Comparison of ENCODE assay signal across 9 cellular contexts in the genomic region with DNA sequence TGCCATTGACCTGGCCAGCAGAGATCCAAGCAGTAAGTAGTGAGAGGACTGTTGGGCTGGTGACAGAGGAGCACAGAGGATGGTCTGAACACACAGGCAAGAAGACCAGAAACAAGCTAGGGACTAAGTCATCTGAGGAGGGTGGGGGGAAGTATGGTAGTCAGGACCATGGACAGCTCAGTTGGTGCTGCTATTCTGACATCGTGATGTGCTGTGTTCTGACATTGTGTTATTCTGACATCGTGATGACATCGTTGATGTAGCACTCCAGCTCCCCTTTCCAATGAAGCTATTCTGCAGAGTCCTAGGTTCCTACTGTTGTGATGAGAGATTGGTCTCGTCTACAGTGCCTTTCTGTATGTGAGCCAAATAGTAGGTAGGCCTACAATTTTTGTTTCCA. TPM values are rescaled to one million over a fixed set of nuclear protein-coding genes. Genes with fewer than 3 reads are reported as not detected.
DNase-seq lines count a peak whose midpoint lies in the region; ATAC-seq and TF ChIP-seq lines count a peak whose summit lies in the region.
"Had no signal": no experiment of that assay in that cellular context is flagged by ENCODE, and none has a peak within 500 bp of the region (broad histone marks: within the 10 kb centered on the region; RNA-seq: fewer than 3 reads in every experiment).

No MANE protein-coding gene starts in this region.

- H3K4me1 ChIP-seq in iPS DF 6.9 (ENCODE audit: control insufficient read depth, insufficient read depth, low read length) = no peaks in the 10 kb centered on the region

- no CpG with 5 or more reads among the region's 4 CpGs for WGBS in iPS DF 6.9 (ENCODE audit: insufficient coverage, insufficient read length)

- H3K36me3 ChIP-seq in iPS DF 6.9 (ENCODE audit: control insufficient read depth, insufficient read depth, low read length) = no peaks in the 10 kb centered on the region

- no peak overlapping the region for H3K4me3 Mint-ChIP-seq in activated naive CD4-positive, alpha-beta T cell treated with anti-CD3 and anti-CD28 coated beads, Interleukin-2, amount 10 ng/mL, durations not matched to agents 7 days and 5 days
- H3K4me3 Mint-ChIP-seq: stimulated activated naive B cell treated with anti-CD40 and anti-IgM and Interleukin-4, amounts not matched to agents 10 μg/mL and 1 μg/mL and 100 μg/mL, for 72 hours had no signal

- DNase-seq in SIG-M5 treated with dmso at 0.1 percent for 504 hours (lab: John Stamatoyannopoulos, UW; ENCODE audit: unreplicated experiment) (peak; percentile 73), SIG-M5 (lab: John Stamatoyannopoulos, UW) (no peak), iPS DF 6.9 (ENCODE audit: low read depth, low spot score) (peak; percentile 70)
- peak; percentile 79 for DNase-seq in activated naive CD4-positive, alpha-beta T cell treated with anti-CD3 and anti-CD28 coated beads, Interleukin-2, amount 10 ng/mL, durations not matched to agents 7 days and 5 days
- DNase-seq in stimulated activated CD4-positive, alpha-beta T cell treated with anti-CD3 and anti-CD28 coated beads, TNF-alpha, amount 100 ng/mL, for 1 hour (ENCODE audit: low read depth in 3 of 3, low spot score in 1 of 3) = peak in 2 of 3 donors; percentile 2 to 6
- DNase-seq: stimulated activated naive B cell treated with anti-CD40 and anti-IgM and Interleukin-4, amounts not matched to agents 10 μg/mL and 1 μg/mL and 100 μg/mL, for 72 hours had no signal

- H3K9me3 ChIP-seq in iPS DF 6.9 (ENCODE audit: control insufficient read depth, insufficient read depth, low read length) = no peaks in the 10 kb centered on the region

- CTCF ChIA-PET in activated naive CD4-positive, alpha-beta T cell treated with anti-CD3 and anti-CD28 coated beads, Interleukin-2, amount 10 ng/mL, durations not matched to agents 7 days and 5 days (lab: Charles Lee) = no interaction called here

- H3K4me3 ChIP-seq in iPS DF 6.9 (ENCODE audit: low read length) = no peak overlapping the region

- no peaks in the 10 kb centered on the region for H3K27me3 ChIP-seq in iPS DF 6.9 (ENCODE audit: control insufficient read depth, insufficient read depth, low read length)

- H3K27ac Mint-ChIP-seq in activated naive CD4-positive, alpha-beta T cell treated with anti-CD3 and anti-CD28 coated beads, Interleukin-2, amount 10 ng/mL, durations not matched to agents 7 days and 5 days = no peak overlapping the region
- H3K27ac Mint-ChIP-seq: stimulated activated naive B cell treated with anti-CD40 and anti-IgM and Interleukin-4, amounts not matched to agents 10 μg/mL and 1 μg/mL and 100 μg/mL, for 72 hours had no signal

- no peaks in the 10 kb centered on the region for H3K4me1 Mint-ChIP-seq in activated naive CD4-positive, alpha-beta T cell treated with anti-CD3 and anti-CD28 coated beads, Interleukin-2, amount 10 ng/mL, durations not matched to agents 7 days and 5 days
- H3K4me1 Mint-ChIP-seq: stimulated activated naive B cell treated with anti-CD40 and anti-IgM and Interleukin-4, amounts not matched to agents 10 μg/mL and 1 μg/mL and 100 μg/mL, for 72 hours had no signal

- H3K27me3 Mint-ChIP-seq in activated naive CD4-positive, alpha-beta T cell treated with anti-CD3 and anti-CD28 coated beads, Interleukin-2, amount 10 ng/mL, durations not matched to agents 7 days and 5 days = no peaks in the 10 kb centered on the region

- H3K27ac ChIP-seq in iPS DF 6.9 (ENCODE audit: low read length) = no peak overlapping the region

- peaks cover 1% of the 10 kb centered on the region for H3K9me3 Mint-ChIP-seq in activated naive CD4-positive, alpha-beta T cell treated with anti-CD3 and anti-CD28 coated beads, Interleukin-2, amount 10 ng/mL, durations not matched to agents 7 days and 5 days
- H3K9me3 Mint-ChIP-seq: stimulated activated naive B cell treated with anti-CD40 and anti-IgM and Interleukin-4, amounts not matched to agents 10 μg/mL and 1 μg/mL and 100 μg/mL, for 72 hours had no signal

- no peaks in the 10 kb centered on the region for H3K36me3 Mint-ChIP-seq in activated naive CD4-positive, alpha-beta T cell treated with anti-CD3 and anti-CD28 coated beads, Interleukin-2, amount 10 ng/mL, durations not matched to agents 7 days and 5 days
- H3K36me3 Mint-ChIP-seq: stimulated activated naive B cell treated with anti-CD40 and anti-IgM and Interleukin-4, amounts not matched to agents 10 μg/mL and 1 μg/mL and 100 μg/mL, for 72 hours had no signal

- no peak for ATAC-seq in HG02571 (IDR thresholded peaks at IDR 0.05; ENCODE audit: unreplicated experiment)
- ATAC-seq in GM19395 (IDR thresholded peaks at IDR 0.05; ENCODE audit: unreplicated experiment) = no peak

TF ChIP-seq in PFSK-1, 5 proteins besides CTCF, POLR2A, EP300 and RAD21:
- TF ChIP-seq, protein P1, sequence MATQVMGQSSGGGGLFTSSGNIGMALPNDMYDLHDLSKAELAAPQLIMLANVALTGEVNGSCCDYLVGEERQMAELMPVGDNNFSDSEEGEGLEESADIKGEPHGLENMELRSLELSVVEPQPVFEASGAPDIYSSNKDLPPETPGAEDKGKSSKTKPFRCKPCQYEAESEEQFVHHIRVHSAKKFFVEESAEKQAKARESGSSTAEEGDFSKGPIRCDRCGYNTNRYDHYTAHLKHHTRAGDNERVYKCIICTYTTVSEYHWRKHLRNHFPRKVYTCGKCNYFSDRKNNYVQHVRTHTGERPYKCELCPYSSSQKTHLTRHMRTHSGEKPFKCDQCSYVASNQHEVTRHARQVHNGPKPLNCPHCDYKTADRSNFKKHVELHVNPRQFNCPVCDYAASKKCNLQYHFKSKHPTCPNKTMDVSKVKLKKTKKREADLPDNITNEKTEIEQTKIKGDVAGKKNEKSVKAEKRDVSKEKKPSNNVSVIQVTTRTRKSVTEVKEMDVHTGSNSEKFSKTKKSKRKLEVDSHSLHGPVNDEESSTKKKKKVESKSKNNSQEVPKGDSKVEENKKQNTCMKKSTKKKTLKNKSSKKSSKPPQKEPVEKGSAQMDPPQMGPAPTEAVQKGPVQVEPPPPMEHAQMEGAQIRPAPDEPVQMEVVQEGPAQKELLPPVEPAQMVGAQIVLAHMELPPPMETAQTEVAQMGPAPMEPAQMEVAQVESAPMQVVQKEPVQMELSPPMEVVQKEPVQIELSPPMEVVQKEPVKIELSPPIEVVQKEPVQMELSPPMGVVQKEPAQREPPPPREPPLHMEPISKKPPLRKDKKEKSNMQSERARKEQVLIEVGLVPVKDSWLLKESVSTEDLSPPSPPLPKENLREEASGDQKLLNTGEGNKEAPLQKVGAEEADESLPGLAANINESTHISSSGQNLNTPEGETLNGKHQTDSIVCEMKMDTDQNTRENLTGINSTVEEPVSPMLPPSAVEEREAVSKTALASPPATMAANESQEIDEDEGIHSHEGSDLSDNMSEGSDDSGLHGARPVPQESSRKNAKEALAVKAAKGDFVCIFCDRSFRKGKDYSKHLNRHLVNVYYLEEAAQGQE (IDR thresholded peaks at IDR 0.05; ENCODE audit: insufficient read depth in 1 of 2, low read depth in 2 of 2, low read length in 2 of 2) = peak; percentile 99 to 100
- no peak for TF ChIP-seq FOXP2 (optimal IDR thresholded peaks at IDR 0.05; ENCODE audit: borderline replicate concordance, extremely low read depth, extremely low read length, insufficient read depth)
TF ChIP-seq in PFSK-1: peak in this region for 1.

RNA-seq across cellular contexts. Expression of a gene that starts 28.7 kb away (rescaled TPM):
- not detected for polyA plus RNA-seq in PFSK-1 (2012; ENCODE audit: insufficient read length, low read depth)

RNA-seq across cellular contexts. Expression of a gene that starts 36.3 kb away (rescaled TPM):
- 9.2 TPM for polyA plus RNA-seq in PFSK-1 (2012; ENCODE audit: insufficient read length, low read depth)
